In genomic region chr17:57849163-57849873, GRCh38 we compare ENCODE assay signal across 8 cellular contexts. TPM values are rescaled to one million over a fixed set of nuclear protein-coding genes. Genes with fewer than 3 reads are reported as not detected.
A peak's percentile ranks its signal among the peaks of the same experiment; 100 is the strongest.
DNase-seq lines count a peak whose midpoint lies in the region; ATAC-seq and TF ChIP-seq lines count a peak whose summit lies in the region.

No MANE protein-coding gene starts in this region.

- H3K4me3 Mint-ChIP-seq in CD8-positive, alpha-beta memory T cell = peak overlapping the region; percentile 93 to 99 (median 97)

- H3K27me3 Mint-ChIP-seq in CD8-positive, alpha-beta memory T cell = no peaks in the 10 kb centered on the region

- peak overlapping the region; percentile 99 for H3K4me3 ChIP-seq in CD8-positive, alpha-beta memory T cell (ENCODE audit: low read length)
- H3K4me3 ChIP-seq in HUES48 (ENCODE audit: low read depth, low read length) = peak overlapping the region; percentile 95
- H3K4me3 ChIP-seq in breast epithelium = peak overlapping the region; percentile 78 to 98 (median 90)
- H3K4me3 ChIP-seq in muscle layer of colon (ENCODE audit: low read depth in 1 of 2, low read length in 2 of 2) = peak overlapping the region; percentile 94 to 100

- peaks cover 30% of the 10 kb centered on the region for H3K4me1 ChIP-seq in CD8-positive, alpha-beta memory T cell (ENCODE audit: insufficient read depth, low read length)
- H3K4me1 ChIP-seq in HUES48 (ENCODE audit: control insufficient read depth, insufficient read depth, low read length) (peaks cover 20% of the 10 kb centered on the region), breast epithelium (peaks cover 0 to 9% of the 10 kb centered on the region in 2 donors), muscle layer of colon (ENCODE audit: insufficient read depth, low read length) (peaks cover 41% of the 10 kb centered on the region)

- peaks cover 37 to 54% (median 40%) of the 10 kb centered on the region in 3 donors for H3K4me1 Mint-ChIP-seq in CD8-positive, alpha-beta memory T cell

- intact Hi-C loops in breast epithelium (cut with DNase I; ENCODE audit: low total_unique reads) = no loop called here

- H3K36me3 ChIP-seq in CD8-positive, alpha-beta memory T cell (ENCODE audit: insufficient read depth, low read length) = peaks cover 12% of the 10 kb centered on the region
- peaks cover 25% of the 10 kb centered on the region for H3K36me3 ChIP-seq in HUES48 (ENCODE audit: control insufficient read depth, insufficient read depth, low read length)
- no peaks in the 10 kb centered on the region for H3K36me3 ChIP-seq in breast epithelium
- H3K36me3 ChIP-seq in muscle layer of colon (ENCODE audit: insufficient read depth, low read length) = peaks cover 8% of the 10 kb centered on the region

- H3K36me3 Mint-ChIP-seq in CD8-positive, alpha-beta memory T cell = peaks cover 0 to 39% (median 3%) of the 10 kb centered on the region in 3 donors

- peak overlapping the region; percentile 96 for H3K27ac ChIP-seq in CD8-positive, alpha-beta memory T cell (ENCODE audit: low read depth, low read length)
- peak overlapping the region; percentile 73 for H3K27ac ChIP-seq in HUES48 (ENCODE audit: low read depth, low read length)
- H3K27ac ChIP-seq in breast epithelium = peak overlapping the region; percentile 90 to 96
- peak overlapping the region; percentile 83 for H3K27ac ChIP-seq in muscle layer of colon (ENCODE audit: low read depth, low read length)

- no peaks in the 10 kb centered on the region for H3K9me3 Mint-ChIP-seq in CD8-positive, alpha-beta memory T cell

- H3K27ac Mint-ChIP-seq in CD8-positive, alpha-beta memory T cell = peak overlapping the region; percentile 90 to 100 (median 99)

- no peaks in the 10 kb centered on the region for H3K27me3 ChIP-seq in CD8-positive, alpha-beta memory T cell (ENCODE audit: insufficient read depth, low read length, poor library complexity, severe bottlenecking)
- H3K27me3 ChIP-seq in HUES48 (ENCODE audit: control insufficient read depth, insufficient read depth, low read length) = no peaks in the 10 kb centered on the region
- H3K27me3 ChIP-seq in breast epithelium = no peaks in the 10 kb centered on the region
- no peaks in the 10 kb centered on the region for H3K27me3 ChIP-seq in muscle layer of colon (ENCODE audit: control insufficient read depth in 1 of 2, insufficient read depth in 2 of 2, low read length in 2 of 2)

- no peak for TF ChIP-seq CTCF in breast epithelium (IDR thresholded peaks at IDR 0.05)

- no peaks in the 10 kb centered on the region for H3K9me3 ChIP-seq in CD8-positive, alpha-beta memory T cell (ENCODE audit: low read length)
- H3K9me3 ChIP-seq in HUES48 (ENCODE audit: control insufficient read depth, insufficient read depth, low read length) = no peaks in the 10 kb centered on the region
- no peaks in the 10 kb centered on the region for H3K9me3 ChIP-seq in breast epithelium
- no peaks in the 10 kb centered on the region for H3K9me3 ChIP-seq in muscle layer of colon (ENCODE audit: low read length)

- POLR2A ChIA-PET in CD8-positive, alpha-beta memory T cell (lab: Charles Lee) = interaction anchor here (1.1 to 2.6 kb wide), 5 partner anchors 12 to 764 kb away, joined by 3 to 31 read pairs (median 9); partner anchors contain the start of genes AKAP1, DYNLL2 and SRSF1

- H3K9ac ChIP-seq in HUES48 (ENCODE audit: low read depth, low read length) = peak overlapping the region; percentile 66
- H3K9ac ChIP-seq in muscle layer of colon (ENCODE audit: low read length) = peak overlapping the region; percentile 50

- DNase-seq in CD8-positive, alpha-beta memory T cell = no peak
- no peak for DNase-seq in breast epithelium (ENCODE audit: low spot score in 2 of 2)
- DNase-seq in effector CD4-positive, alpha-beta T cell = no peak

- CTCF ChIA-PET in CD8-positive, alpha-beta memory T cell (lab: Charles Lee) = interaction anchor here (0.7 to 4.0 kb wide), 7 partner anchors 9 to 323 kb away, joined by 3 to 19 read pairs (median 9); no protein-coding TSS in a partner anchor

- no peak for ATAC-seq in GM21619 (IDR thresholded peaks at IDR 0.05; ENCODE audit: unreplicated experiment)
- no peak for ATAC-seq in HG03565 (IDR thresholded peaks at IDR 0.05; ENCODE audit: unreplicated experiment)
- ATAC-seq in HG03571 (IDR thresholded peaks at IDR 0.05; ENCODE audit: unreplicated experiment) = no peak

- TF ChIP-seq POLR2A in breast epithelium (IDR thresholded peaks at IDR 0.05) = no peak

RNA-seq across cellular contexts. Expression of gene MRPS23, which starts 0.5 kb away (rescaled TPM):
- 10 to 100 TPM; 83.1 to 88.5 TPM for total RNA-seq in CD8-positive, alpha-beta memory T cell
- polyA plus RNA-seq in CD8-positive, alpha-beta memory T cell = 42.6 TPM
- 10 to 100 TPM in 1 of 3 donors, 1 to 10 TPM in 2; 7.5 to 10.7 (median 8.2) TPM for total RNA-seq in breast epithelium

Comparison
In these comparisons a context has a peak if more than half of its experiments do, and no peak if none do; other contexts are left out.
1. RNA of gene MRPS23, which starts 0.5 kb away (total RNA-seq): 83.1 to 88.5 TPM in CD8-positive, alpha-beta memory T cell; 7.5 to 10.7 TPM in breast epithelium; every median in the first group is over 4 times any median in the second.
2. Peak in every context shown above with its lines, with median percentiles within 50 percentile points of each other: H3K27ac ChIP-seq and H3K4me3 ChIP-seq.